ENCODE assay signal across 10 cellular contexts in the genomic region with DNA sequence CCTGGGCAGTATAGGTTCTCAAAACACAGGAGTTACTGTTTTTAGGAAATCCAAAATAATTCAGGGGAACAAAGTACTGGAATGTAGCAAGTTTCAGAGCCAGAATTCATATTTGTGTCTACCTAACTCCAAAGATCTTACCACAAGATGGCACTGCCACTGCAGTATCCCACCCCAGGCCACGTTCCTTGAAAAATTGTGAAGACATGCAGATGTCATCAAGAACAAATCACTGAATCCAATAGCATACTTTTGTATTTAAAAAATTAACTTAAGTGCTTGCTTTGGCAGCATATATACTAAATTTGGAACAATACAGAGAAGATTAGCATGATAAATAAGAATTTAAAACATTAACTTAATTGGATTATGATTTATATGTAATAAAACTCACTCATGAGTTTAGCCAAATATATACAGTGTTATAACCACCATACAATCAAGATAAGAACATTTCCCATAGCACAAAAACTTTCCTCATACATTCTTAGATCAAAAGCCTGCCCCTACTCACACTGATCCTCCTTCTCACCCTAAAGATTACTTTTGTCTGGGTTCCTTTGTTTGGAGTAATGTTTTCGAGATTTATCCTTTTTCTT.
DNase-seq lines count a peak whose midpoint lies in the region; ATAC-seq, FAIRE-seq and TF ChIP-seq lines count a peak whose summit lies in the region.
"Had no signal": no experiment of that assay in that cellular context is flagged by ENCODE, and none has a peak within 500 bp of the region (broad histone marks: within the 10 kb centered on the region; RNA-seq: fewer than 3 reads in every experiment).

No MANE protein-coding gene starts in this region.

- no peak for FAIRE-seq in keratinocyte (lab: Jason Lieb, UNC)

- no peak for ATAC-seq in GM18511 (IDR thresholded peaks at IDR 0.05; ENCODE audit: unreplicated experiment)

- no peaks in the 10 kb centered on the region; the same call in 1 of the 2 replicates for H3K27me3 Mint-ChIP-seq in HFFc6 (ENCODE audit: insufficient read depth)
- H3K27me3 Mint-ChIP-seq: stimulated activated naive CD8-positive, alpha-beta T cell treated with anti-CD3 and anti-CD28 coated beads, Interleukin-15, Interleukin-2, amounts not matched to agents 100 ng/mL and 50 ng/mL, for 24 hours had no signal

- no peak overlapping the region for H3K27ac ChIP-seq in WERI-Rb-1
- H3K27ac ChIP-seq in keratinocyte (ENCODE audit: control insufficient read depth, insufficient read depth, low read length), result no peak overlapping the region
- H3K27ac ChIP-seq in vagina, result no peak overlapping the region
- H3K27ac ChIP-seq: HL-60 had no signal

- H3K4me3 Mint-ChIP-seq in HFFc6, result no peak overlapping the region
- H3K4me3 Mint-ChIP-seq: stimulated activated naive CD8-positive, alpha-beta T cell treated with anti-CD3 and anti-CD28 coated beads, Interleukin-15, Interleukin-2, amounts not matched to agents 100 ng/mL and 50 ng/mL, for 24 hours had no signal

- H2AFZ ChIP-seq in keratinocyte (ENCODE audit: control insufficient read depth, low read length), result no peak overlapping the region

- no peaks in the 10 kb centered on the region for H3K4me1 ChIP-seq in keratinocyte (ENCODE audit: control insufficient read depth, extremely low read depth, insufficient read depth, low read length)
- no peaks in the 10 kb centered on the region for H3K4me1 ChIP-seq in vagina

- no peaks in the 10 kb centered on the region for H3K9me3 ChIP-seq in WERI-Rb-1 (ENCODE audit: severe bottlenecking)
- no peaks in the 10 kb centered on the region for H3K9me3 ChIP-seq in keratinocyte (ENCODE audit: control insufficient read depth, low read depth, low read length)
- H3K9me3 ChIP-seq in vagina, result no peaks in the 10 kb centered on the region

- H3K9ac ChIP-seq in keratinocyte (ENCODE audit: control insufficient read depth, extremely low read depth, insufficient read depth, low read length), result no peak overlapping the region

- no peaks in the 10 kb centered on the region for H3K4me1 Mint-ChIP-seq in HFFc6 (ENCODE audit: low read depth)

- H3K36me3 Mint-ChIP-seq in HFFc6 (ENCODE audit: low read depth), result peaks cover 3% of the 10 kb centered on the region; the same call in 1 of the 2 replicates

- H3K9me3 Mint-ChIP-seq in HFFc6, result no peaks in the 10 kb centered on the region
- H3K9me3 Mint-ChIP-seq: stimulated activated naive CD8-positive, alpha-beta T cell treated with anti-CD3 and anti-CD28 coated beads, Interleukin-15, Interleukin-2, amounts not matched to agents 100 ng/mL and 50 ng/mL, for 24 hours had no signal

- no peaks in the 10 kb centered on the region for H4K20me1 ChIP-seq in keratinocyte (ENCODE audit: control insufficient read depth, extremely low read depth, insufficient read depth, low read length)

- H3K27me3 ChIP-seq in WERI-Rb-1 (ENCODE audit: insufficient read depth, low read depth, severe bottlenecking) (no peaks in the 10 kb centered on the region), keratinocyte (ENCODE audit: control insufficient read depth, extremely low read depth, insufficient read depth, low read length) (no peaks in the 10 kb centered on the region), vagina (no peaks in the 10 kb centered on the region)

- no peak for TF ChIP-seq POLR2A in vagina (IDR thresholded peaks at IDR 0.05)

- peak; percentile 8 for DNase-seq in CD1c-positive myeloid dendritic cell (ENCODE audit: extremely low spot score)
- peak; percentile 30 for DNase-seq in HFFc6
- DNase-seq in WERI-Rb-1, result peak; percentile 18
- DNase-seq in keratinocyte (ENCODE audit: low read depth, low spot score), result no peak
- no peak for DNase-seq in vagina (ENCODE audit: extremely low spot score in 2 of 2)
- no peak for DNase-seq in retina
- DNase-seq in activated effector memory CD4-positive, alpha-beta T cell treated with anti-CD3 and anti-CD28 coated beads, Interleukin-2, amount 50 U/mL, for 16 hours, result no peak

- no peak overlapping the region for H3K27ac Mint-ChIP-seq in HFFc6
- H3K27ac Mint-ChIP-seq: stimulated activated naive CD8-positive, alpha-beta T cell treated with anti-CD3 and anti-CD28 coated beads, Interleukin-15, Interleukin-2, amounts not matched to agents 100 ng/mL and 50 ng/mL, for 24 hours had no signal

- no peaks in the 10 kb centered on the region for H3K36me3 ChIP-seq in WERI-Rb-1
- no peaks in the 10 kb centered on the region for H3K36me3 ChIP-seq in keratinocyte (ENCODE audit: control insufficient read depth in 2 of 2, extremely low read depth in 1 of 2, insufficient read depth in 2 of 2, low read length in 2 of 2)
- H3K36me3 ChIP-seq in vagina, result no peaks in the 10 kb centered on the region

- no peaks in the 10 kb centered on the region for H3K9me1 ChIP-seq in keratinocyte (ENCODE audit: control insufficient read depth, extremely low read depth, insufficient read depth, low read length)

- intact Hi-C loops in vagina (cut with DNase I), result no loop called here

- no peak overlapping the region for H3K4me3 ChIP-seq in WERI-Rb-1 (ENCODE audit: low read depth, low read length)
- H3K4me3 ChIP-seq in keratinocyte (ENCODE audit: control insufficient read depth in 2 of 3, extremely low read depth in 1 of 3, insufficient read depth in 2 of 3, low read depth in 1 of 3, low read length in 3 of 3), result no peak overlapping the region
- H3K4me3 ChIP-seq in vagina, result no peak overlapping the region

- dilution Hi-C loops in keratinocyte (cut with MboI; ENCODE audit: extremely low pct_ligation_motif_present, low sequenced_read_pairs), result no loop called here

- H3K4me2 ChIP-seq in keratinocyte (ENCODE audit: control insufficient read depth, extremely low read depth, insufficient read depth, low read depth, low read length), result no peak overlapping the region

- TF ChIP-seq CTCF in HFFc6 (IDR thresholded peaks at IDR 0.05) (peak; percentile 82), WERI-Rb-1 (IDR thresholded peaks at IDR 0.05; ENCODE audit: low read depth, low read length) (peak; percentile 36; the same call in 1 of the 2 replicates), keratinocyte (optimal IDR thresholded peaks at IDR 0.05 in 1 of 3, IDR thresholded peaks at IDR 0.05 in 1 of 3, conservative IDR thresholded peaks at IDR 0.05 in 1 of 3; ENCODE audit: extremely low read depth in 1 of 3, insufficient read depth in 2 of 3, low read length in 3 of 3) (peak; percentile 27 to 59 (median 29)), vagina (IDR thresholded peaks at IDR 0.05) (no peak)

- no peaks in the 10 kb centered on the region for H3K79me2 ChIP-seq in keratinocyte (ENCODE audit: control insufficient read depth, insufficient read depth, low read length)

Comparison
In these comparisons a context has a peak if more than half of its experiments do, and no peak if none do; other contexts are left out.
1. DNase-seq: peak in CD1c-positive myeloid dendritic cell (single experiment), HFFc6 (single experiment) and WERI-Rb-1 (single experiment); none in keratinocyte (single experiment), vagina (0 of 2), retina (single experiment) and activated effector memory CD4-positive, alpha-beta T cell treated with anti-CD3 and anti-CD28 coated beads, Interleukin-2, amount 50 U/mL, for 16 hours (single experiment).
2. CTCF ChIP-seq: peak in HFFc6 (single experiment), WERI-Rb-1 (single experiment) and keratinocyte (3 of 3); none in vagina (0 of 3).